ENCODE assay signal across 8 cellular contexts in the genomic region with DNA sequence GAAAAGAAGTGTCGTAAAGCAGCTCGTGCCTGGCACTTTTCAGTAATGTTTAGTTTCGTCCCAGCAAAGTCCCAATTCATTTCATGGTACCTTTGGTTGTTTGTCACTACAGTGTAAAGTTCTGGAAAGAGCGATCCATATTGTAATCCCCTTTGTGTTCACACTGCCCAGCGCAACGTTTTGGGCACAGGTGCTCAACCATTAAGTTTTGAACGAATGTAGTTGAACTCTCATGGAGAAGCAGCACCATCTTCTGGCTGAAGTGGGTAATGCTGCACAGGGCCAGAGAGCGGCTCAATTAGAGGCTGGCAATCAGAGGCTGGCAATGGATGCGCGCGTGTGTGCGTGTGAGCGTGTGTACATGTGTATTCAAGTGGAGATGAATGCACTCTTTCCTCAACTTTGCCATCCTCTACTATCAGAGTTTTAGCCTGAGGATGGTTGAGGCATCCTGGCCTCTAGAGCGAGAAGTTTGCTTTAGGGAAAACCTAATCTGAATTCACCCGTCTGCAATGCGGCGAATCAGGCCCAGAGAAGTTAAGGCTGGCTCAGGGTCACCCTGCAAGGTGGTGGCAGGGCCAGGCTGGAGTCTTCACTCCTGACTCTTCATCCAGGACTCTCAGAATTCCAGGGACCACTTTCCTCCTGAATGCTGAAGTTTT. TPM values are rescaled to one million over a fixed set of nuclear protein-coding genes. Genes with fewer than 3 reads are reported as not detected.
DNase-seq lines count a peak whose midpoint lies in the region; ATAC-seq and TF ChIP-seq lines count a peak whose summit lies in the region.

No MANE protein-coding gene starts in this region.

- H3K9me2 ChIP-seq in HCT116 (ENCODE audit: insufficient read depth), result no peaks in the 10 kb centered on the region

- TF ChIP-seq RAD21 in HCT116 (IDR thresholded peaks at IDR 0.05; ENCODE audit: low read depth) (peak; percentile 100), liver (IDR thresholded peaks at IDR 0.05) (peak; percentile 97 to 99)

- 36% methylated on average over 17 of the region's 17 CpGs for WGBS in liver

- peak; percentile 99 for TF ChIP-seq CTCF in AG09319 (IDR thresholded peaks at IDR 0.05; ENCODE audit: low read depth, low read length)
- peak; percentile 95 to 100 (median 99) for TF ChIP-seq CTCF in HCT116 (IDR thresholded peaks at IDR 0.05 in 2 of 3, conservative IDR thresholded peaks at IDR 0.05 in 1 of 3; ENCODE audit: borderline replicate concordance in 1 of 3, insufficient read depth in 1 of 3, low read depth in 2 of 3, low read length in 2 of 3)
- TF ChIP-seq CTCF in chondrocyte (IDR thresholded peaks at IDR 0.05), result peak; percentile 97
- TF ChIP-seq CTCF in liver (IDR thresholded peaks at IDR 0.05; ENCODE audit: low read depth, low read length, missing input control), result peak; percentile 99

- H3K4me3 Mint-ChIP-seq in activated CD4-positive, alpha-beta T cell treated with anti-CD3 and anti-CD28 coated beads for 36 hours, result no peak overlapping the region
- no peak overlapping the region for H3K4me3 Mint-ChIP-seq in chondrocyte (ENCODE audit: unreplicated experiment)

- intact Hi-C loops in HCT116 (cut with micrococcal nuclease), result loop anchor here (1.0 to 10.0 kb wide), 9 partner anchors 114 to 992 kb away; a partner anchor contains a TSS
- intact Hi-C loops in activated CD4-positive, alpha-beta T cell treated with anti-CD3 and anti-CD28 coated beads for 36 hours (cut with DNase I, micrococcal nuclease), result loop anchor here (1.0 to 5.0 kb wide), 5 partner anchors 106 to 262 kb away; a partner anchor contains a TSS

- H3K79me2 ChIP-seq in HCT116 (ENCODE audit: insufficient read depth, low read length), result no peaks in the 10 kb centered on the region

- H3K27me3 ChIP-seq in HCT116 (ENCODE audit: insufficient read depth, low read length) (peaks cover 12% of the 10 kb centered on the region; the same call in 1 of the 2 replicates), liver (ENCODE audit: control insufficient read depth in 4 of 4, insufficient read depth in 4 of 4, low read length in 3 of 4) (peaks cover 0 to 4% (median under 1%) of the 10 kb centered on the region in 4 donors)

- CTCF ChIA-PET in HCT116 (lab: Charles Lee), result interaction anchor here (0.6 to 1.9 kb wide), 16 partner anchors 9 to 1007 kb away, joined by 3 to 7 read pairs (median 3); no protein-coding TSS in a partner anchor
- CTCF ChIA-PET in activated CD4-positive, alpha-beta T cell treated with anti-CD3 and anti-CD28 coated beads for 36 hours (lab: Charles Lee), result interaction anchor here (0.6 to 5.3 kb wide), 31 partner anchors 11 to 556 kb away, joined by 3 to 71 read pairs (median 3); a partner anchor contains a TSS

- H3K36me3 Mint-ChIP-seq in activated CD4-positive, alpha-beta T cell treated with anti-CD3 and anti-CD28 coated beads for 36 hours (ENCODE audit: low read depth), result no peaks in the 10 kb centered on the region
- H3K36me3 Mint-ChIP-seq in chondrocyte (ENCODE audit: low read depth), result no peaks in the 10 kb centered on the region

- H3K9me3 Mint-ChIP-seq in activated CD4-positive, alpha-beta T cell treated with anti-CD3 and anti-CD28 coated beads for 36 hours (ENCODE audit: low read depth), result no peaks in the 10 kb centered on the region
- H3K9me3 Mint-ChIP-seq in chondrocyte (ENCODE audit: low read depth), result no peaks in the 10 kb centered on the region

- H3K36me3 ChIP-seq in HCT116 (ENCODE audit: control insufficient read depth in 1 of 2, insufficient read depth in 2 of 2, low read length in 2 of 2), result no peaks in the 10 kb centered on the region
- no peaks in the 10 kb centered on the region for H3K36me3 ChIP-seq in liver (ENCODE audit: control insufficient read depth in 4 of 4, insufficient read depth in 3 of 4, low read depth in 1 of 4, low read length in 3 of 4)

- no peak for TF ChIP-seq POLR2A in HCT116 (IDR thresholded peaks at IDR 0.05; ENCODE audit: borderline replicate concordance, extremely low read depth, insufficient read depth, insufficient read length)

- RAD21 ChIA-PET in HCT116 (lab: Charles Lee; ENCODE audit: low non-redundant PET in 1 of 2, low total read pairs in 2 of 2, uncharacterized antibody in 2 of 2, unreplicated experiment in 2 of 2), result interaction anchor here (0.9 to 1.4 kb wide), 2 partner anchors 106 to 253 kb away, joined by 3 to 8 read pairs; a partner anchor contains a TSS

- DNase-seq in AG09319 (ENCODE audit: extremely low read depth, low read depth) (peak; percentile 18), HCT116 (ENCODE audit: low read depth, low spot score) (peak; percentile 79), NCI-H524 (lab: John Stamatoyannopoulos, UW) (peak; percentile 75 to 89), chondrocyte (ENCODE audit: low spot score) (no peak)
- peak; percentile 91 for DNase-seq in activated CD4-positive, alpha-beta T cell treated with anti-CD3 and anti-CD28 coated beads for 36 hours
- DNase-seq in stimulated activated CD4-positive, alpha-beta T cell treated with anti-CD3 and anti-CD28 coated beads, TNF-alpha, amount 100 ng/mL, for 24 hours (ENCODE audit: low read depth in 3 of 3), result peak; percentile 74 to 83 (median 81)

- peak overlapping the region; percentile 43 for H3K4me2 ChIP-seq in HCT116 (ENCODE audit: low read length)

- H3K4me3 ChIP-seq in HCT116 (replicated peaks in 1 of 2; ENCODE audit: low read depth in 1 of 2, low read length in 2 of 2) (no peak overlapping the region), liver (ENCODE audit: low read depth in 1 of 3, low read length in 3 of 3) (no peak overlapping the region)

- POLR2A ChIA-PET in HCT116 (lab: Charles Lee), result no interaction called here
- POLR2A ChIA-PET in activated CD4-positive, alpha-beta T cell treated with anti-CD3 and anti-CD28 coated beads for 36 hours (lab: Charles Lee), result no interaction called here

- H4K20me1 ChIP-seq in HCT116 (ENCODE audit: insufficient read depth), result no peaks in the 10 kb centered on the region

- peak overlapping the region; percentile 47 for H2AFZ ChIP-seq in HCT116 (ENCODE audit: low read depth, low read length, poor library complexity, severe bottlenecking)

- no peaks in the 10 kb centered on the region for H3K9me3 ChIP-seq in HCT116 (ENCODE audit: control insufficient read depth in 1 of 2, insufficient read depth in 1 of 2, low read depth in 1 of 2, low read length in 2 of 2)
- H3K9me3 ChIP-seq in liver (ENCODE audit: control insufficient read depth in 4 of 4, low read length in 3 of 4), result no peaks in the 10 kb centered on the region

- no TSS peak for BruUV-seq in HCT116 (replicated peaks; lab: Mats Ljungman, UMichigan)

- H3K9ac ChIP-seq in HCT116 (ENCODE audit: low read length) (no peak overlapping the region), liver (ENCODE audit: low read depth in 1 of 2, low read length in 2 of 2) (no peak overlapping the region)

- no peaks in the 10 kb centered on the region for H3K4me1 Mint-ChIP-seq in activated CD4-positive, alpha-beta T cell treated with anti-CD3 and anti-CD28 coated beads for 36 hours
- H3K4me1 Mint-ChIP-seq in chondrocyte (ENCODE audit: low read depth), result no peaks in the 10 kb centered on the region

- H3K4me1 ChIP-seq in HCT116 (ENCODE audit: control insufficient read depth in 1 of 2, insufficient read depth in 2 of 2, low read length in 2 of 2) (peaks cover 0 to 3% of the 10 kb centered on the region in 2 experiments; a peak in 1 of 4 replicates), liver (ENCODE audit: control insufficient read depth in 4 of 4, insufficient read depth in 4 of 4, low read length in 3 of 4) (no peaks in the 10 kb centered on the region)

- H3K27ac Mint-ChIP-seq in activated CD4-positive, alpha-beta T cell treated with anti-CD3 and anti-CD28 coated beads for 36 hours, result no peak overlapping the region
- no peak overlapping the region for H3K27ac Mint-ChIP-seq in chondrocyte (ENCODE audit: unreplicated experiment)

- peaks cover 5% of the 10 kb centered on the region for H3K27me3 Mint-ChIP-seq in activated CD4-positive, alpha-beta T cell treated with anti-CD3 and anti-CD28 coated beads for 36 hours
- peaks cover 38% of the 10 kb centered on the region for H3K27me3 Mint-ChIP-seq in chondrocyte (ENCODE audit: low read depth)

- ATAC-seq in HCT116 (peak; percentile 93), HG02973 (IDR thresholded peaks at IDR 0.05; ENCODE audit: unreplicated experiment) (no peak)
- peak; percentile 96 for ATAC-seq in activated CD4-positive, alpha-beta T cell treated with anti-CD3 and anti-CD28 coated beads for 36 hours

- no peak overlapping the region for H3K27ac ChIP-seq in HCT116 (ENCODE audit: low read depth, low read length)
- no peak overlapping the region for H3K27ac ChIP-seq in liver (ENCODE audit: low read depth in 1 of 2, low read length in 2 of 2)

RNA-seq across cellular contexts. Expression of a gene that starts 29.9 kb away (rescaled TPM):
- 54.9 TPM for total RNA-seq in HCT116 (2021; ENCODE audit: unreplicated experiment)
- 39.1 and 41.2 TPM in 2 replicates for polyA plus RNA-seq in HCT116 (2012)
- 10 to 100 TPM; 21.3 to 28.3 TPM for total RNA-seq in activated CD4-positive, alpha-beta T cell treated with anti-CD3 and anti-CD28 coated beads for 36 hours
- total RNA-seq in chondrocyte, result 15.7 to 17.1 TPM (median 16.0 TPM) in 3 replicates
- total RNA-seq in liver, result 10 to 100 TPM; 11.3 to 16.9 TPM
- 10 to 100 TPM in 1 of 2 donors, 1 to 10 TPM in 1; 3.2 to 22.1 TPM for polyA plus RNA-seq in liver

RNA-seq across cellular contexts. Expression of a gene that starts 35.1 kb away (rescaled TPM):
- total RNA-seq in HCT116 (2021; ENCODE audit: unreplicated experiment) (not detected), chondrocyte (not detected in 3 replicates), liver (under 1 TPM in 1 of 2 donors, not detected in 1; under 0.01 TPM)
- polyA plus RNA-seq in HCT116 (2012), result not detected in 2 replicates
- total RNA-seq in activated CD4-positive, alpha-beta T cell treated with anti-CD3 and anti-CD28 coated beads for 36 hours, result under 1 TPM; 0.16 to 0.27 TPM
- not detected for polyA plus RNA-seq in liver

RNA-seq across cellular contexts. Expression of a gene that starts 53.7 kb away (rescaled TPM):
- total RNA-seq in HCT116 (2021; ENCODE audit: unreplicated experiment) (not detected), chondrocyte (not detected in 3 replicates), liver (not detected)
- not detected in 2 replicates for polyA plus RNA-seq in HCT116 (2012)
- not detected for total RNA-seq in activated CD4-positive, alpha-beta T cell treated with anti-CD3 and anti-CD28 coated beads for 36 hours
- not detected for polyA plus RNA-seq in liver
